1 cellular context compared by ENCODE assay signal in genomic region chr19:18439910-18440237, GRCh38.
TF ChIP-seq lines count a peak whose summit lies in the region.

No MANE protein-coding gene starts in this region.

TF ChIP-seq in GM23338, 12 proteins besides CTCF, POLR2A, EP300 and RAD21 (continued from another document):
- no peak for TF ChIP-seq ZNF462 (CRISPR knock-in tag; IDR thresholded peaks at IDR 0.05)
- TF ChIP-seq EZH2 (IDR thresholded peaks at IDR 0.05; ENCODE audit: low read depth, unreplicated experiment), result no peak
- TF ChIP-seq ETS1 (IDR thresholded peaks at IDR 0.05), result no peak
- TF ChIP-seq EZH2phosphoT487 (IDR thresholded peaks at IDR 0.05; ENCODE audit: unreplicated experiment), result no peak
